14 cellular contexts compared by ENCODE assay signal in genomic region chr11:34146411-34146810, GRCh38.
"Had no signal": no experiment of that assay in that cellular context is flagged by ENCODE, and none has a peak within 500 bp of the region (broad histone marks: within the 10 kb centered on the region; RNA-seq: fewer than 3 reads in every experiment).

No MANE protein-coding gene starts in this region.

- ATAC-seq: activated CD8-positive, alpha-beta memory T cell treated with anti-CD3 and anti-CD28 coated beads, Interleukin-2, amount 10 ng/mL, durations not matched to agents 7 days and 5 days; activated T-cell treated with anti-CD3 and anti-CD28 coated beads, Interleukin-2, amount 50 U/mL, for 4 hours; foreskin keratinocyte; left colon; T-helper 17 cell had no signal

- H3K4me1 ChIP-seq: esophagus squamous epithelium, foreskin keratinocyte had no signal

- DNase-seq: activated CD4-positive, alpha-beta T cell treated with anti-CD3 and anti-CD28 coated beads, Interleukin-2, amount 50 U/mL, for 4 hours; activated CD4-positive, CD25-positive, alpha-beta regulatory T cell; activated CD8-positive, alpha-beta memory T cell treated with anti-CD3 and anti-CD28 coated beads, Interleukin-2, amount 10 ng/mL, durations not matched to agents 7 days and 5 days; activated gamma-delta T cell treated with Interleukin-2 at 50 U/mL for 16 hours; activated naive CD8-positive, alpha-beta T cell treated with anti-CD3 and anti-CD28 coated beads, Interleukin-2, amount 10 ng/mL, durations not matched to agents 7 days and 5 days; activated T-cell treated with anti-CD3 and anti-CD28 coated beads, Interleukin-2, amount 50 U/mL, for 4 hours; esophagus squamous epithelium; foreskin keratinocyte; left colon; mesendoderm; T-helper 17 cell had no signal

- H3K27ac ChIP-seq: esophagus squamous epithelium, foreskin keratinocyte, tibial nerve had no signal

- H3K27ac Mint-ChIP-seq: activated naive CD8-positive, alpha-beta T cell treated with anti-CD3 and anti-CD28 coated beads, Interleukin-2, amount 10 ng/mL, durations not matched to agents 7 days and 5 days had no signal

- H3K4me1 Mint-ChIP-seq: activated CD8-positive, alpha-beta memory T cell treated with anti-CD3 and anti-CD28 coated beads, Interleukin-2, amount 10 ng/mL, durations not matched to agents 7 days and 5 days; activated naive CD8-positive, alpha-beta T cell treated with anti-CD3 and anti-CD28 coated beads, Interleukin-2, amount 10 ng/mL, durations not matched to agents 7 days and 5 days; T-helper 17 cell had no signal

- FAIRE-seq: bronchial epithelial cell, endometrium had no signal

- H3K9me3 ChIP-seq: esophagus squamous epithelium, tibial nerve had no signal

- H3K4me3 Mint-ChIP-seq: activated CD8-positive, alpha-beta memory T cell treated with anti-CD3 and anti-CD28 coated beads, Interleukin-2, amount 10 ng/mL, durations not matched to agents 7 days and 5 days; activated naive CD8-positive, alpha-beta T cell treated with anti-CD3 and anti-CD28 coated beads, Interleukin-2, amount 10 ng/mL, durations not matched to agents 7 days and 5 days; activated T-cell treated with anti-CD3 and anti-CD28 coated beads, Interleukin-2, amount 50 U/mL, for 4 hours; T-helper 17 cell had no signal

- H3K9me3 Mint-ChIP-seq: activated naive CD8-positive, alpha-beta T cell treated with anti-CD3 and anti-CD28 coated beads, Interleukin-2, amount 10 ng/mL, durations not matched to agents 7 days and 5 days; activated T-cell treated with anti-CD3 and anti-CD28 coated beads, Interleukin-2, amount 50 U/mL, for 4 hours had no signal

- H3K27me3 Mint-ChIP-seq: activated CD8-positive, alpha-beta memory T cell treated with anti-CD3 and anti-CD28 coated beads, Interleukin-2, amount 10 ng/mL, durations not matched to agents 7 days and 5 days; activated naive CD8-positive, alpha-beta T cell treated with anti-CD3 and anti-CD28 coated beads, Interleukin-2, amount 10 ng/mL, durations not matched to agents 7 days and 5 days; T-helper 17 cell had no signal

- H3K4me3 ChIP-seq: esophagus squamous epithelium, tibial nerve had no signal

- H3K27me3 ChIP-seq: esophagus squamous epithelium, foreskin keratinocyte, tibial nerve had no signal
